ENCODE assay signal across 1 cellular context in genomic region chr4:185425600-185426352, GRCh38.
TF ChIP-seq lines count a peak whose summit lies in the region.

Gene UFSP2 (minus strand): TSS chr4:185425964. CDS start chr4:185425868, 96 bp downstream.

TF ChIP-seq in HepG2, 621 proteins besides CTCF, POLR2A, EP300 and RAD21 (continued from another document and continues in another):
- no peak for TF ChIP-seq DZIP1 (CRISPR knock-in tag; IDR thresholded peaks at IDR 0.05)
- TF ChIP-seq ZNF367 (CRISPR knock-in tag; IDR thresholded peaks at IDR 0.05; ENCODE audit: borderline replicate concordance): no peak
- TF ChIP-seq ISX (CRISPR knock-in tag; conservative IDR thresholded peaks at IDR 0.05): no peak
- TF ChIP-seq ZNF496 (CRISPR knock-in tag; IDR thresholded peaks at IDR 0.05; ENCODE audit: insufficient replicate concordance): no peak
- peak; percentile 61; the same call in 1 of the 2 replicates for TF ChIP-seq ZNF609 (CRISPR knock-in tag; IDR thresholded peaks at IDR 0.05; ENCODE audit: borderline replicate concordance)
- no peak; the same call in 1 of the 2 replicates for TF ChIP-seq KDM3A (CRISPR knock-in tag; IDR thresholded peaks at IDR 0.05; ENCODE audit: low read depth)
- TF ChIP-seq KLF11 (CRISPR knock-in tag; IDR thresholded peaks at IDR 0.05): no peak
- TF ChIP-seq BCL6 (CRISPR knock-in tag; IDR thresholded peaks at IDR 0.05): no peak
- no peak for TF ChIP-seq ONECUT2 (CRISPR knock-in tag; IDR thresholded peaks at IDR 0.05)
- 0 out of 2 replicates have a peak, but pooled peaks have one; percentile 19 for TF ChIP-seq NFKBIZ (CRISPR knock-in tag; IDR thresholded peaks at IDR 0.05)
- TF ChIP-seq ZNF782 (CRISPR knock-in tag; IDR thresholded peaks at IDR 0.05; ENCODE audit: borderline replicate concordance): peak; percentile 75; the same call in 1 of the 2 replicates
- TF ChIP-seq THAP7 (CRISPR knock-in tag; IDR thresholded peaks at IDR 0.05): no peak
- peak; percentile 54; the same call in 1 of the 2 replicates for TF ChIP-seq ZNF430 (CRISPR knock-in tag; IDR thresholded peaks at IDR 0.05)
- TF ChIP-seq ZFP82 (CRISPR knock-in tag; IDR thresholded peaks at IDR 0.05; ENCODE audit: borderline replicate concordance): no peak
- TF ChIP-seq SMC3 (IDR thresholded peaks at IDR 0.05; ENCODE audit: low read length): no peak
- TF ChIP-seq ELF1 (CRISPR knock-in tag; IDR thresholded peaks at IDR 0.05): peak; percentile 48; the same call in 1 of the 2 replicates
- no peak for TF ChIP-seq SYNCRIP (IDR thresholded peaks at IDR 0.05; ENCODE audit: insufficient read depth, low read depth, low read length)
- no peak for TF ChIP-seq PTBP1 (IDR thresholded peaks at IDR 0.05; ENCODE audit: low read depth, low read length, poor library complexity, severe bottlenecking)
- no peak for TF ChIP-seq NFIC (IDR thresholded peaks at IDR 0.05; ENCODE audit: low read length)
- no peak for TF ChIP-seq ETS1 (CRISPR knock-in tag; IDR thresholded peaks at IDR 0.05)
- TF ChIP-seq CEBPB (IDR thresholded peaks at IDR 0.05; ENCODE audit: borderline replicate concordance, low read depth, low read length): no peak
- TF ChIP-seq SOX6 (IDR thresholded peaks at IDR 0.05): no peak
- peak; percentile 76 for TF ChIP-seq SOX6 (CRISPR knock-in tag; IDR thresholded peaks at IDR 0.05)
- no peak for TF ChIP-seq ARHGAP35 (CRISPR knock-in tag; IDR thresholded peaks at IDR 0.05; ENCODE audit: borderline replicate concordance)
- no peak for TF ChIP-seq PLSCR1 (CRISPR knock-in tag; IDR thresholded peaks at IDR 0.05; ENCODE audit: borderline replicate concordance)
- TF ChIP-seq ARNT2 (CRISPR knock-in tag; IDR thresholded peaks at IDR 0.05; ENCODE audit: low read depth): no peak
- peak; percentile 87 for TF ChIP-seq RFX3 (CRISPR knock-in tag; IDR thresholded peaks at IDR 0.05)
- 0 out of 2 replicates have a peak, but pooled peaks have one; percentile 65 for TF ChIP-seq HOXA9 (CRISPR knock-in tag; IDR thresholded peaks at IDR 0.05; ENCODE audit: borderline replicate concordance)
- no peak for TF ChIP-seq HNRNPUL1 (IDR thresholded peaks at IDR 0.05; ENCODE audit: low read depth, low read length)
- no peak for TF ChIP-seq SMARCC2 (IDR thresholded peaks at IDR 0.05)
- TF ChIP-seq ZNF530 (CRISPR knock-in tag; IDR thresholded peaks at IDR 0.05; ENCODE audit: low read depth): no peak
- no peak for TF ChIP-seq RERE (CRISPR knock-in tag; IDR thresholded peaks at IDR 0.05; ENCODE audit: low read depth)
- TF ChIP-seq ZGPAT (CRISPR knock-in tag; IDR thresholded peaks at IDR 0.05): peak; percentile 82
- TF ChIP-seq KMT2B (CRISPR knock-in tag; IDR thresholded peaks at IDR 0.05): peak; percentile 92
- TF ChIP-seq STAG1 (CRISPR knock-in tag; IDR thresholded peaks at IDR 0.05): peak; percentile 13
- TF ChIP-seq NR2C2 (CRISPR knock-in tag; IDR thresholded peaks at IDR 0.05; ENCODE audit: borderline replicate concordance): peak; percentile 47; the same call in 1 of the 2 replicates
- TF ChIP-seq RFX5 (IDR thresholded peaks at IDR 0.05; ENCODE audit: low read depth, low read length): no peak; the same call in 1 of the 2 replicates
- no peak; the same call in 1 of the 2 replicates for TF ChIP-seq ETV5 (CRISPR knock-in tag; IDR thresholded peaks at IDR 0.05; ENCODE audit: borderline replicate concordance)
- TF ChIP-seq ZNF629 (CRISPR knock-in tag; conservative IDR thresholded peaks at IDR 0.05): no peak
- no peak for TF ChIP-seq ZKSCAN5 (CRISPR knock-in tag; IDR thresholded peaks at IDR 0.05)
- no peak for TF ChIP-seq ZNF251 (CRISPR knock-in tag; IDR thresholded peaks at IDR 0.05)
- TF ChIP-seq TCF7 (IDR thresholded peaks at IDR 0.05; ENCODE audit: low read depth): no peak
- 0 out of 2 replicates have a peak, but pooled peaks have one; percentile 34 for TF ChIP-seq ZNF383 (CRISPR knock-in tag; IDR thresholded peaks at IDR 0.05; ENCODE audit: borderline replicate concordance)
- peak; percentile 73 for TF ChIP-seq EED (CRISPR knock-in tag; IDR thresholded peaks at IDR 0.05)
- 0 out of 2 replicates have a peak, but pooled peaks have one; percentile 85 for TF ChIP-seq ZNF484 (CRISPR knock-in tag; IDR thresholded peaks at IDR 0.05; ENCODE audit: borderline replicate concordance, low read depth)
- TF ChIP-seq ADNP (CRISPR knock-in tag; IDR thresholded peaks at IDR 0.05): no peak
- peak; percentile 50 for TF ChIP-seq BRD4 (CRISPR knock-in tag; IDR thresholded peaks at IDR 0.05)
- TF ChIP-seq ZBTB14 (CRISPR knock-in tag; IDR thresholded peaks at IDR 0.05): peak; percentile 78
